1 cellular context compared by ENCODE assay signal in genomic region chr9:136899196-136899595, GRCh38.
TF ChIP-seq lines count a peak whose summit lies in the region.

No MANE protein-coding gene starts in this region.

TF ChIP-seq in GM12878, 131 proteins besides CTCF, POLR2A, EP300 and RAD21 (continued from another document and continues in another):
- TF ChIP-seq ZNF687 (IDR thresholded peaks at IDR 0.05) (peak; percentile 35; the same call in 1 of the 2 replicates), NRF1 (conservative IDR thresholded peaks at IDR 0.05; ENCODE audit: low read depth, low read length) (no peak), ZNF384 (IDR thresholded peaks at IDR 0.05; ENCODE audit: borderline replicate concordance, low read depth, low read length) (no peak), MEF2A (IDR thresholded peaks at IDR 0.05; ENCODE audit: insufficient read depth, low read depth, low read length) (peak; percentile 38; the same call in 1 of the 2 replicates), CBX5 (IDR thresholded peaks at IDR 0.05; ENCODE audit: low read depth) (no peak), NR2C2 (IDR thresholded peaks at IDR 0.05; ENCODE audit: borderline replicate concordance, control insufficient read depth, insufficient read length, low read depth) (no peak), SKIL (IDR thresholded peaks at IDR 0.05; ENCODE audit: low read depth, poor library complexity, severe bottlenecking) (peak; percentile 24), POU2F2 (IDR thresholded peaks at IDR 0.05; ENCODE audit: borderline replicate concordance, low read depth, low read length) (no peak), SRF (IDR thresholded peaks at IDR 0.05; ENCODE audit: low read depth in 2 of 2, low read length in 2 of 2) (no peak), YY1 (IDR thresholded peaks at IDR 0.05; ENCODE audit: low read depth, low read length) (no peak), SREBF2 (IDR thresholded peaks at IDR 0.05; ENCODE audit: low read length) (no peak), MYB (IDR thresholded peaks at IDR 0.05; ENCODE audit: borderline replicate concordance, low read depth, low read length) (no peak), SIX5 (IDR thresholded peaks at IDR 0.05; ENCODE audit: low read depth, low read length, severe bottlenecking) (no peak), STAT1 (conservative IDR thresholded peaks at IDR 0.05) (no peak), DPF2 (IDR thresholded peaks at IDR 0.05) (no peak), NFIC (IDR thresholded peaks at IDR 0.05; ENCODE audit: low read depth, low read length) (no peak), TCF3 (IDR thresholded peaks at IDR 0.05; ENCODE audit: borderline replicate concordance, insufficient read depth, low read depth, low read length) (peak; percentile 45; the same call in 1 of the 2 replicates), NR2C1 (IDR thresholded peaks at IDR 0.05) (no peak), REST (IDR thresholded peaks at IDR 0.05; ENCODE audit: low read depth, low read length) (no peak), BCLAF1 (IDR thresholded peaks at IDR 0.05) (no peak), MEF2B (IDR thresholded peaks at IDR 0.05; ENCODE audit: partially characterized antibody, poor library complexity, severe bottlenecking) (no peak), ZNF24 (IDR thresholded peaks at IDR 0.05) (no peak), BACH1 (IDR thresholded peaks at IDR 0.05; ENCODE audit: borderline replicate concordance) (0 out of 2 replicates have a peak, but pooled peaks have one; percentile 27), ETV6 (conservative IDR thresholded peaks at IDR 0.05 in 1 of 2, IDR thresholded peaks at IDR 0.05 in 1 of 2; ENCODE audit: borderline replicate concordance in 1 of 2, low read depth in 1 of 2) (no peak), ATF3 (IDR thresholded peaks at IDR 0.05; ENCODE audit: borderline replicate concordance, extremely low read depth, low read depth, low read length) (no peak), FOXM1 (IDR thresholded peaks at IDR 0.05; ENCODE audit: low read depth, low read length) (no peak), RUNX3 (IDR thresholded peaks at IDR 0.05; ENCODE audit: low read length) (peak; percentile 66), MYC (IDR thresholded peaks at IDR 0.05; ENCODE audit: insufficient read depth, insufficient read length, insufficient replicate concordance, low read length, severe bottlenecking) (no peak), HSF1 (IDR thresholded peaks at IDR 0.05; ENCODE audit: low read depth, low read length) (no peak), MLLT1 (IDR thresholded peaks at IDR 0.05) (no peak; the same call in 1 of the 2 replicates), CREM (IDR thresholded peaks at IDR 0.05; ENCODE audit: low read depth) (0 out of 2 replicates have a peak, but pooled peaks have one; percentile 13), ZSCAN29 (IDR thresholded peaks at IDR 0.05) (no peak), NKRF (conservative IDR thresholded peaks at IDR 0.05) (no peak), RAD51 (IDR thresholded peaks at IDR 0.05) (no peak), SMARCA5 (IDR thresholded peaks at IDR 0.05) (no peak), HDAC2 (IDR thresholded peaks at IDR 0.05) (no peak), BMI1 (IDR thresholded peaks at IDR 0.05; ENCODE audit: borderline replicate concordance) (no peak), USF1 (IDR thresholded peaks at IDR 0.05; ENCODE audit: borderline replicate concordance, extremely low read length, insufficient read depth, low read depth, low read length) (no peak)
